In genomic region chr9:126471084-126471611, GRCh38 we compare ENCODE assay signal across 8 cellular contexts.
DNase-seq lines count a peak whose midpoint lies in the region; ATAC-seq and TF ChIP-seq lines count a peak whose summit lies in the region.

No MANE protein-coding gene starts in this region.

- H3K27me3 Mint-ChIP-seq in H9 (ENCODE audit: low read depth), result no peaks in the 10 kb centered on the region; the same call in 1 of the 2 replicates

- TF ChIP-seq CTCF in H9 (conservative IDR thresholded peaks at IDR 0.05), result no peak
- TF ChIP-seq CTCF in prostate gland (IDR thresholded peaks at IDR 0.05), result no peak

- no peak overlapping the region for H3T11ph ChIP-seq in H9 (ENCODE audit: low read length)

- H3K79me2 ChIP-seq in H9 (ENCODE audit: insufficient read depth, low read length), result no peaks in the 10 kb centered on the region

- peak overlapping the region; percentile 22 for H3K4me3 ChIP-seq in SJCRH30
- H3K4me3 ChIP-seq in prostate gland, result no peak overlapping the region

- H3K4ac ChIP-seq in H9 (ENCODE audit: low read depth, low read length), result no peak overlapping the region

- no CpG with 5 or more reads among the region's 16 CpGs for WGBS in H9 (ENCODE audit: extremely low coverage, insufficient read length, low lambda C conversion rate)
- 87% methylated on average over 16 of the region's 16 CpGs for WGBS in prostate gland

- no peak overlapping the region for H2AK5ac ChIP-seq in H9 (ENCODE audit: insufficient read length, low read length)

- no peaks in the 10 kb centered on the region for H3K23me2 ChIP-seq in H9 (ENCODE audit: insufficient read length, low read depth, low read length, poor library complexity, severe bottlenecking)

- intact Hi-C loops in prostate gland (cut with DNase I), result no loop called here

- no peak for ATAC-seq in GM21717 (IDR thresholded peaks at IDR 0.05; ENCODE audit: unreplicated experiment)

- no peak overlapping the region for H3K18ac ChIP-seq in H9 (ENCODE audit: insufficient read length, low read depth, low read length)

- H2BK120ac ChIP-seq in H9 (ENCODE audit: low read depth, low read length, poor library complexity, severe bottlenecking), result no peak overlapping the region

- H3K4me1 ChIP-seq in H9 (ENCODE audit: insufficient read depth, low read length) (no peaks in the 10 kb centered on the region; the same call in 1 of the 2 replicates), SJCRH30 (peaks cover 62% of the 10 kb centered on the region), prostate gland (replicated peaks) (no peaks in the 10 kb centered on the region)

- H3K56ac ChIP-seq in H9 (ENCODE audit: insufficient read length, low read depth, low read length), result no peak overlapping the region

- H3K9me3 Mint-ChIP-seq in H9, result no peaks in the 10 kb centered on the region; a peak in 1 of 5 replicates

- H3K27ac Mint-ChIP-seq in H9, result peak overlapping the region; percentile 20 to 79 (median 33); a peak in 3 of 7 replicates

- H2AFZ ChIP-seq in H9 (ENCODE audit: low read length), result no peak overlapping the region

- H2BK12ac ChIP-seq in H9 (ENCODE audit: insufficient read length, low read depth, low read length), result no peak overlapping the region

- no peaks in the 10 kb centered on the region for H3K36me3 ChIP-seq in SJCRH30
- H3K36me3 ChIP-seq in prostate gland, result no peaks in the 10 kb centered on the region

- H3K9me3 ChIP-seq in H9 (ENCODE audit: control insufficient read depth, low read depth, low read length) (no peaks in the 10 kb centered on the region), SJCRH30 (replicated peaks) (no peaks in the 10 kb centered on the region), prostate gland (no peaks in the 10 kb centered on the region)

- no peaks in the 10 kb centered on the region for H3K79me1 ChIP-seq in H9 (ENCODE audit: insufficient read depth, low read depth, low read length, poor library complexity, severe bottlenecking)

- H2BK15ac ChIP-seq in H9 (ENCODE audit: low read depth, low read length), result no peak overlapping the region

- DNase-seq in AG20443 (ENCODE audit: low spot score) (peak; percentile 34), H9 (no peak), SJCRH30 (peak; percentile 93 to 97), kidney tubule cell (ENCODE audit: low spot score) (peak; percentile 5), prostate gland (ENCODE audit: low spot score) (no peak)
- peak; percentile 62 for DNase-seq in activated gamma-delta T cell treated with anti-CD3 and anti-CD28 coated beads, Interleukin-2, amount 50 U/mL, for 16 hours (ENCODE audit: low read depth)
- peak; percentile 50 to 75 (median 56) for DNase-seq in stimulated activated CD4-positive, alpha-beta T cell treated with anti-CD3 and anti-CD28 coated beads, TNF-alpha, amount 100 ng/mL, for 48 hours (ENCODE audit: low read depth in 3 of 3)

- H3K23ac ChIP-seq in H9 (ENCODE audit: insufficient read length, low read depth, low read length), result no peak overlapping the region

- H3K27ac ChIP-seq in H9 (ENCODE audit: insufficient read length, low read depth, low read length), result no peak overlapping the region
- peak overlapping the region; percentile 82 for H3K27ac ChIP-seq in SJCRH30
- no peak overlapping the region for H3K27ac ChIP-seq in prostate gland

- no peaks in the 10 kb centered on the region for H3K27me3 ChIP-seq in H9 (ENCODE audit: insufficient read depth, low read length)
- H3K27me3 ChIP-seq in SJCRH30, result no peaks in the 10 kb centered on the region
- H3K27me3 ChIP-seq in prostate gland (replicated peaks; ENCODE audit: insufficient read depth), result no peaks in the 10 kb centered on the region

- no peak overlapping the region for H3K9ac ChIP-seq in H9 (ENCODE audit: extremely low read depth, insufficient read length, low read length)

- H3K4me1 Mint-ChIP-seq in H9, result peaks cover 16 to 34% of the 10 kb centered on the region in 2 experiments

- no peaks in the 10 kb centered on the region; a peak in 1 of 7 replicates for H3K36me3 Mint-ChIP-seq in H9 (ENCODE audit: insufficient read depth in 1 of 3, low read depth in 3 of 3)

- no peak overlapping the region for H4K91ac ChIP-seq in H9 (ENCODE audit: insufficient read length, low read depth, low read length)

- H3K14ac ChIP-seq in H9 (ENCODE audit: insufficient read depth, low read length), result no peak overlapping the region; the same call in 1 of the 2 replicates

- no peak overlapping the region for H3K4me2 ChIP-seq in H9 (ENCODE audit: insufficient read depth, insufficient read length, low read length)

- H3K4me3 Mint-ChIP-seq in H9, result no peak overlapping the region

- no peak overlapping the region for H4K5ac ChIP-seq in H9 (ENCODE audit: insufficient read length, low read depth, low read length)

- H4K20me1 ChIP-seq in H9 (ENCODE audit: control insufficient read depth, insufficient read depth, insufficient read length), result no peaks in the 10 kb centered on the region

- no peak for TF ChIP-seq POLR2A in prostate gland (IDR thresholded peaks at IDR 0.05)

- H2BK20ac ChIP-seq in H9 (ENCODE audit: low read depth, low read length, poor library complexity, severe bottlenecking), result no peak overlapping the region

- H2BK5ac ChIP-seq in H9 (ENCODE audit: insufficient read length, low read length), result no peak overlapping the region

- H4K8ac ChIP-seq in H9 (replicated peaks; ENCODE audit: insufficient read length, low read depth, low read length), result no peak overlapping the region

Comparison
In these comparisons a context has a peak if more than half of its experiments do, and no peak if none do; other contexts are left out.
1. DNase-seq: peak in AG20443 (single experiment), SJCRH30 (2 of 2), activated gamma-delta T cell treated with anti-CD3 and anti-CD28 coated beads, Interleukin-2, amount 50 U/mL, for 16 hours (single experiment), kidney tubule cell (single experiment) and stimulated activated CD4-positive, alpha-beta T cell treated with anti-CD3 and anti-CD28 coated beads, TNF-alpha, amount 100 ng/mL, for 48 hours (3 of 3); none in H9 (single experiment) and prostate gland (single experiment).